In genomic region chr2:12727085-12727484, GRCh38 we compare ENCODE assay signal across 12 cellular contexts. TPM values are rescaled to one million over a fixed set of nuclear protein-coding genes. Genes with fewer than 3 reads are reported as not detected.
DNase-seq lines count a peak whose midpoint lies in the region; TF ChIP-seq lines count a peak whose summit lies in the region.
"Had no signal": no experiment of that assay in that cellular context is flagged by ENCODE, and none has a peak within 500 bp of the region (broad histone marks: within the 10 kb centered on the region; RNA-seq: fewer than 3 reads in every experiment).

No MANE protein-coding gene starts in this region.

- no peak overlapping the region for H3K27ac Mint-ChIP-seq in MCF 10A (ENCODE audit: low read depth, unreplicated experiment)

- dilution Hi-C loops in mammary epithelial cell (cut with HindIII; ENCODE audit: low sequenced_read_pairs), result no loop called here

- H3K9me3 ChIP-seq in mammary epithelial cell (replicated peaks; ENCODE audit: insufficient read depth, low read length) (no peaks in the 10 kb centered on the region), testis (no peaks in the 10 kb centered on the region)

- BruUV-seq in MCF 10A (replicated peaks; lab: Mats Ljungman, UMichigan), result no TSS peak
- no TSS peak for BruUV-seq in mammary epithelial cell (replicated peaks; lab: Mats Ljungman, UMichigan)

- no peak for TF ChIP-seq POLR2A in testis (IDR thresholded peaks at IDR 0.05)

- H2AFZ ChIP-seq in mammary epithelial cell (ENCODE audit: low read depth, low read length), result no peak overlapping the region
- H2AFZ ChIP-seq: PC-9 had no signal

- TF ChIP-seq CTCF in MCF 10A (IDR thresholded peaks at IDR 0.05; ENCODE audit: unreplicated experiment) (no peak), mammary epithelial cell (conservative IDR thresholded peaks at IDR 0.05 in 1 of 2, IDR thresholded peaks at IDR 0.05 in 1 of 2; ENCODE audit: extremely low read depth in 1 of 2, insufficient read depth in 1 of 2, low read depth in 1 of 2, low read length in 2 of 2) (no peak), testis (IDR thresholded peaks at IDR 0.05) (no peak)

- peaks cover 23% of the 10 kb centered on the region for H3K36me3 Mint-ChIP-seq in MCF 10A (ENCODE audit: insufficient read depth, unreplicated experiment)

- H3K9me3 Mint-ChIP-seq in MCF 10A (ENCODE audit: unreplicated experiment), result no peaks in the 10 kb centered on the region

- in situ Hi-C loops in mammary epithelial cell (cut with MboI; ENCODE audit: low sequenced_read_pairs in 2 of 2), result no loop called here

- H3K79me2 ChIP-seq in mammary epithelial cell (ENCODE audit: insufficient read depth, low read length), result peaks cover 8% of the 10 kb centered on the region

- CTCF ChIA-PET in MCF 10A (lab: Yijun Ruan, JAX), result interaction anchor here (0.6 to 1.1 kb wide), 2 partner anchors 280 to 1566 kb away, joined by 3 to 4 read pairs; no protein-coding TSS in a partner anchor
- CTCF ChIA-PET in mammary epithelial cell (lab: Charles Lee; ENCODE audit: low non-redundant PET), result no interaction called here

- POLR2A ChIA-PET in MCF 10A (lab: Yijun Ruan, JAX), result no interaction called here

- H3K27ac ChIP-seq in mammary epithelial cell (ENCODE audit: insufficient read depth, low read depth, low read length) (no peak overlapping the region), testis (peak overlapping the region; percentile 5 to 96)

- H4K20me1 ChIP-seq in mammary epithelial cell (ENCODE audit: insufficient read depth, low read length), result no peaks in the 10 kb centered on the region

- H3K4me1 ChIP-seq in mammary epithelial cell (ENCODE audit: insufficient read depth, low read length), result peaks cover 9% of the 10 kb centered on the region
- peaks cover 66% of the 10 kb centered on the region for H3K4me1 ChIP-seq in testis

- DNase-seq in MCF 10A (ENCODE audit: unreplicated experiment) (peak; percentile 23), mammary epithelial cell (no peak), SW480 (ENCODE audit: low spot score) (peak; percentile 69), islet precursor cell (peak; percentile 53), testis (no peak), CD1c-positive myeloid dendritic cell (ENCODE audit: extremely low spot score) (no peak), NCI-H2171 treated with DMSO at 0.1 percent for 48 hours (lab: John Stamatoyannopoulos, UW) (no peak), GM19238 (ENCODE audit: insufficient read length, low spot score) (no peak)
- DNase-seq: aorta, IMR-90, occipital lobe had no signal

- WGBS in mammary epithelial cell (ENCODE audit: low coverage, missing lambda C conversion rate), result 65% methylated on average over 6 of the region's 6 CpGs
- 61 to 66% methylated on average over 6 of the region's 6 CpGs for WGBS in testis, 2 donors

- H3K4me3 Mint-ChIP-seq in MCF 10A (ENCODE audit: unreplicated experiment), result no peak overlapping the region

- H3K27me3 ChIP-seq in mammary epithelial cell (ENCODE audit: insufficient read depth, low read length) (no peaks in the 10 kb centered on the region), testis (no peaks in the 10 kb centered on the region)

- H3K36me3 ChIP-seq in mammary epithelial cell (ENCODE audit: insufficient read depth, low read length), result peaks cover 8% of the 10 kb centered on the region
- no peaks in the 10 kb centered on the region for H3K36me3 ChIP-seq in testis (ENCODE audit: low read depth, missing control alignments)

- no peaks in the 10 kb centered on the region for H3K4me1 Mint-ChIP-seq in MCF 10A (ENCODE audit: insufficient read depth, unreplicated experiment)

- intact Hi-C loops in MCF 10A (cut with micrococcal nuclease) (no loop called here), mammary epithelial cell (cut with micrococcal nuclease) (no loop called here), testis (cut with DNase I; ENCODE audit: low total_unique reads) (loop anchor here (10.0 kb wide), 2 partner anchors 208 to 278 kb away; no protein-coding TSS in a partner anchor)

- H3K4me2 ChIP-seq in mammary epithelial cell (ENCODE audit: insufficient read depth, low read depth, low read length), result no peak overlapping the region
- H3K4me2 ChIP-seq: PC-9 had no signal

- no peaks in the 10 kb centered on the region for H3K27me3 Mint-ChIP-seq in MCF 10A (ENCODE audit: insufficient read depth, unreplicated experiment)

- no peak overlapping the region for H3K9ac ChIP-seq in mammary epithelial cell (ENCODE audit: insufficient read depth, low read length)

- H3K4me3 ChIP-seq in mammary epithelial cell (replicated peaks in 1 of 3; ENCODE audit: insufficient read depth in 1 of 3, low read depth in 2 of 3, low read length in 3 of 3), result no peak overlapping the region
- H3K4me3 ChIP-seq in testis, result no peak overlapping the region
- H3K4me3 ChIP-seq: PC-9 had no signal

RNA-seq across cellular contexts. Expression of gene TRIB2, which starts 10.3 kb away (rescaled TPM):
- total RNA-seq in MCF 10A (2022) (12.9 and 14.3 TPM in 2 replicates), mammary epithelial cell (10 to 100 TPM in 1 of 2 donors, 1 to 10 TPM in 1; 9.0 to 30.7 TPM), testis (100 to 1,000 TPM; 189 to 190 TPM)
- polyA plus RNA-seq in mammary epithelial cell (10.9 TPM), testis (ENCODE audit: insufficient read depth, low read depth, low replicate concordance) (54.9 TPM)
- 45.0 TPM for polyA minus RNA-seq in mammary epithelial cell

Comparison
In these comparisons a context has a peak if more than half of its experiments do, and no peak if none do; other contexts are left out.
1. DNase-seq: peak in MCF 10A (single experiment), SW480 (single experiment) and islet precursor cell (single experiment); none in mammary epithelial cell (single experiment), testis (single experiment), CD1c-positive myeloid dendritic cell (single experiment), NCI-H2171 treated with DMSO at 0.1 percent for 48 hours (single experiment) and GM19238 (single experiment).
2. RNA of gene TRIB2, which starts 10.3 kb away (total RNA-seq): 189 to 190 TPM in testis; 9.0 to 30.7 TPM in mammary epithelial cell and 12.9 to 14.3 TPM in MCF 10A; every median in the first group is over 4 times any median in the second.